Comparison of ENCODE assay signal across 25 cellular contexts in genomic region chr1:43958351-43959255, GRCh38. TPM values are rescaled to one million over a fixed set of nuclear protein-coding genes. Genes with fewer than 3 reads are reported as not detected.
"Had no signal": no experiment of that assay in that cellular context is flagged by ENCODE, and none has a peak within 500 bp of the region (broad histone marks: within the 10 kb centered on the region; RNA-seq: fewer than 3 reads in every experiment).

No MANE protein-coding gene starts in this region.

- H3K9me3 Mint-ChIP-seq: activated CD4-positive, alpha-beta memory T cell treated with anti-CD3 and anti-CD28 coated beads for 36 hours; activated naive CD8-positive, alpha-beta T cell treated with anti-CD3 and anti-CD28 coated beads for 36 hours; immature natural killer cell; mesothelial cell of epicardium; naive thymus-derived CD8-positive, alpha-beta T cell; stimulated activated naive CD8-positive, alpha-beta T cell treated with anti-CD3 and anti-CD28 coated beads, Interleukin-15, Interleukin-2, amounts not matched to agents 100 ng/mL and 50 ng/mL, for 24 hours had no signal

- DNase-seq: activated CD4-positive, alpha-beta memory T cell treated with anti-CD3 and anti-CD28 coated beads for 36 hours; activated CD4-positive, alpha-beta T cell treated with anti-CD3 and anti-CD28 coated beads for 48 hours; activated CD4-positive, CD25-positive, alpha-beta regulatory T cell; activated naive CD4-positive, alpha-beta T cell treated with Interleukin-2 at 50 U/mL for 16 hours; activated naive CD8-positive, alpha-beta T cell treated with anti-CD3 and anti-CD28 coated beads for 36 hours; activated T-cell treated with anti-CD3 and anti-CD28 coated beads, Interleukin-2, amount 50 U/mL, for 48 hours; cerebellar nuclear complex; effector CD4-positive, alpha-beta T cell; foreskin melanocyte; glutamatergic neuron; immature natural killer cell; left ventricle myocardium superior; naive thymus-derived CD8-positive, alpha-beta T cell; stimulated activated CD4-positive, alpha-beta T cell treated with anti-CD3 and anti-CD28 coated beads, Interleukin-1b, Interleukin-23, amount 100 ng/mL, for 48 hours; T-helper 9 cell; transverse colon had no signal

- H3K27ac ChIP-seq: breast epithelium, hepatocyte, prostate gland, right atrium auricular region, skin epidermis, suprapubic skin, transverse colon, vagina had no signal

- H3K27me3 Mint-ChIP-seq: activated CD4-positive, alpha-beta memory T cell treated with anti-CD3 and anti-CD28 coated beads for 36 hours; activated naive CD8-positive, alpha-beta T cell treated with anti-CD3 and anti-CD28 coated beads for 36 hours; naive thymus-derived CD8-positive, alpha-beta T cell; stimulated activated naive CD8-positive, alpha-beta T cell treated with anti-CD3 and anti-CD28 coated beads, Interleukin-15, Interleukin-2, amounts not matched to agents 100 ng/mL and 50 ng/mL, for 24 hours had no signal

- H3K27ac Mint-ChIP-seq: activated CD4-positive, alpha-beta memory T cell treated with anti-CD3 and anti-CD28 coated beads for 36 hours; activated naive CD8-positive, alpha-beta T cell treated with anti-CD3 and anti-CD28 coated beads for 36 hours; mesothelial cell of epicardium; stimulated activated naive CD8-positive, alpha-beta T cell treated with anti-CD3 and anti-CD28 coated beads, Interleukin-15, Interleukin-2, amounts not matched to agents 100 ng/mL and 50 ng/mL, for 24 hours had no signal

- H3K4me1 Mint-ChIP-seq: activated naive CD8-positive, alpha-beta T cell treated with anti-CD3 and anti-CD28 coated beads for 36 hours; immature natural killer cell had no signal

- ATAC-seq: left ventricle myocardium superior; naive thymus-derived CD8-positive, alpha-beta T cell had no signal

- H3K4me3 Mint-ChIP-seq: activated CD4-positive, alpha-beta memory T cell treated with anti-CD3 and anti-CD28 coated beads for 36 hours; activated naive CD8-positive, alpha-beta T cell treated with anti-CD3 and anti-CD28 coated beads for 36 hours; immature natural killer cell; mesothelial cell of epicardium; naive thymus-derived CD8-positive, alpha-beta T cell; stimulated activated naive CD8-positive, alpha-beta T cell treated with anti-CD3 and anti-CD28 coated beads, Interleukin-15, Interleukin-2, amounts not matched to agents 100 ng/mL and 50 ng/mL, for 24 hours had no signal

RNA-seq across cellular contexts. Expression of gene ARTN, which starts 25.0 kb away (rescaled TPM):
- total RNA-seq: activated CD4-positive, alpha-beta memory T cell treated with anti-CD3 and anti-CD28 coated beads for 36 hours; hepatocyte; left ventricle myocardium superior had no signal
